In genomic region chrX:2452317-2452784, GRCh38 we compare ENCODE assay signal across 1 cellular context.
TF ChIP-seq lines count a peak whose summit lies in the region.

No MANE protein-coding gene starts in this region.

TF ChIP-seq in K562, 482 proteins besides CTCF, POLR2A, EP300 and RAD21 (continued from another document and continues in another):
- TF ChIP-seq TEAD1 (CRISPR knock-in tag; IDR thresholded peaks at IDR 0.05): peak in 1 of 2 experiments; percentile 88; a peak in 2 of 4 replicates
- no peak for TF ChIP-seq ZC3H8 (IDR thresholded peaks at IDR 0.05)
- TF ChIP-seq NR2C2 (CRISPR knock-in tag; IDR thresholded peaks at IDR 0.05): no peak
- no peak for TF ChIP-seq NR2C2 (tag; IDR thresholded peaks at IDR 0.05)
- no peak for TF ChIP-seq AFF4 (CRISPR knock-in tag; IDR thresholded peaks at IDR 0.05)
- no peak for TF ChIP-seq ZFX (CRISPR knock-in tag; IDR thresholded peaks at IDR 0.05)
- TF ChIP-seq HMGN3 (IDR thresholded peaks at IDR 0.05; ENCODE audit: borderline replicate concordance, extremely low read depth, insufficient read length, low read depth, low read length): no peak
- no peak for TF ChIP-seq GTF3C2 (IDR thresholded peaks at IDR 0.05; ENCODE audit: borderline replicate concordance, extremely low read depth, insufficient read length)
- no peak for TF ChIP-seq GMEB1 (CRISPR knock-in tag; IDR thresholded peaks at IDR 0.05)
- no peak for TF ChIP-seq NR3C1 (CRISPR knock-in tag; IDR thresholded peaks at IDR 0.05)
- no peak for TF ChIP-seq NFATC3 (IDR thresholded peaks at IDR 0.05)
- TF ChIP-seq ZNF318 (IDR thresholded peaks at IDR 0.05; ENCODE audit: borderline replicate concordance in 1 of 2, low read depth in 1 of 2): no peak
- TF ChIP-seq FOXA1 (IDR thresholded peaks at IDR 0.05; ENCODE audit: borderline replicate concordance): no peak
- TF ChIP-seq SP2 (IDR thresholded peaks at IDR 0.05; ENCODE audit: extremely low read depth, low read depth, low read length, poor library complexity, severe bottlenecking): no peak
- no peak for TF ChIP-seq TCF15 (CRISPR knock-in tag; IDR thresholded peaks at IDR 0.05)
- no peak for TF ChIP-seq ZNF133 (CRISPR knock-in tag; IDR thresholded peaks at IDR 0.05)
- no peak for TF ChIP-seq ZNF695 (CRISPR knock-in tag; IDR thresholded peaks at IDR 0.05)
- no peak for TF ChIP-seq HES1 (IDR thresholded peaks at IDR 0.05; ENCODE audit: low read depth)
- TF ChIP-seq FOXK1 (CRISPR knock-in tag; IDR thresholded peaks at IDR 0.05; ENCODE audit: borderline replicate concordance): peak; percentile 97; the same call in 1 of the 2 replicates
- no peak for TF ChIP-seq PHB (CRISPR knock-in tag; IDR thresholded peaks at IDR 0.05)
- TF ChIP-seq ZNF174 (CRISPR knock-in tag; IDR thresholded peaks at IDR 0.05): no peak
- no peak for TF ChIP-seq TBP (optimal IDR thresholded peaks at IDR 0.05; ENCODE audit: low read depth, low read length)
- TF ChIP-seq ZNF586 (CRISPR knock-in tag; conservative IDR thresholded peaks at IDR 0.05): no peak
- no peak for TF ChIP-seq MXD1 (CRISPR knock-in tag; IDR thresholded peaks at IDR 0.05; ENCODE audit: borderline replicate concordance, poor library complexity, severe bottlenecking)
- TF ChIP-seq HMG20A (CRISPR knock-in tag; conservative IDR thresholded peaks at IDR 0.05): no peak
- no peak for TF ChIP-seq RBM15 (IDR thresholded peaks at IDR 0.05; ENCODE audit: insufficient read depth, low read length)
- no peak for TF ChIP-seq KAT2B (IDR thresholded peaks at IDR 0.05; ENCODE audit: low read depth, low read length)
- TF ChIP-seq TFE3 (CRISPR knock-in tag; IDR thresholded peaks at IDR 0.05): no peak
- 0 out of 2 replicates have a peak, but pooled peaks have one; percentile 31 for TF ChIP-seq NFRKB (IDR thresholded peaks at IDR 0.05; ENCODE audit: low read depth)
- no peak for TF ChIP-seq KAT7 (CRISPR knock-in tag; IDR thresholded peaks at IDR 0.05; ENCODE audit: borderline replicate concordance)
- TF ChIP-seq ILF3 (IDR thresholded peaks at IDR 0.05; ENCODE audit: borderline replicate concordance): no peak
- TF ChIP-seq FOXJ3 (CRISPR knock-in tag; IDR thresholded peaks at IDR 0.05): no peak
- no peak for TF ChIP-seq ZNF696 (CRISPR knock-in tag; conservative IDR thresholded peaks at IDR 0.05)
- TF ChIP-seq ARNT (IDR thresholded peaks at IDR 0.05): no peak
- no peak for TF ChIP-seq SREBF2 (CRISPR knock-in tag; IDR thresholded peaks at IDR 0.05)
- no peak for TF ChIP-seq ZNF561 (CRISPR knock-in tag; conservative IDR thresholded peaks at IDR 0.05)
- TF ChIP-seq RHOXF2B (CRISPR knock-in tag; conservative IDR thresholded peaks at IDR 0.05): no peak
- TF ChIP-seq SIRT6 (IDR thresholded peaks at IDR 0.05; ENCODE audit: low read depth, low read length): no peak
- TF ChIP-seq PHF8 (IDR thresholded peaks at IDR 0.05; ENCODE audit: borderline replicate concordance, low read length): no peak; the same call in 1 of the 2 replicates
- TF ChIP-seq DMBX1 (CRISPR knock-in tag; IDR thresholded peaks at IDR 0.05; ENCODE audit: borderline replicate concordance): no peak
- TF ChIP-seq NFE2 (IDR thresholded peaks at IDR 0.05; ENCODE audit: low read depth): 0 out of 2 replicates have a peak, but pooled peaks have one; percentile 0
- no peak for TF ChIP-seq HDAC3 (IDR thresholded peaks at IDR 0.05; ENCODE audit: borderline replicate concordance, partially characterized antibody)
- TF ChIP-seq DPF2 (IDR thresholded peaks at IDR 0.05): no peak
- no peak for TF ChIP-seq MTF1 (CRISPR knock-in tag; IDR thresholded peaks at IDR 0.05; ENCODE audit: borderline replicate concordance)
- TF ChIP-seq TCFL5 (CRISPR knock-in tag; conservative IDR thresholded peaks at IDR 0.05): no peak
- TF ChIP-seq IFI16 (CRISPR knock-in tag; IDR thresholded peaks at IDR 0.05): no peak
- no peak for TF ChIP-seq ZNF124 (CRISPR knock-in tag; IDR thresholded peaks at IDR 0.05)
- TF ChIP-seq ZBTB1 (CRISPR knock-in tag; IDR thresholded peaks at IDR 0.05; ENCODE audit: borderline replicate concordance, low read depth): no peak
- no peak for TF ChIP-seq PHTF2 (CRISPR knock-in tag; IDR thresholded peaks at IDR 0.05)
- TF ChIP-seq TRIM28 (IDR thresholded peaks at IDR 0.05): no peak
